10 cellular contexts compared by ENCODE assay signal in genomic region chr20:38270869-38271608, GRCh38. TPM values are rescaled to one million over a fixed set of nuclear protein-coding genes. Genes with fewer than 3 reads are reported as not detected.
DNase-seq lines count a peak whose midpoint lies in the region; ATAC-seq, FAIRE-seq and TF ChIP-seq lines count a peak whose summit lies in the region.
"Had no signal": no experiment of that assay in that cellular context is flagged by ENCODE, and none has a peak within 500 bp of the region (broad histone marks: within the 10 kb centered on the region; RNA-seq: fewer than 3 reads in every experiment).

No MANE protein-coding gene starts in this region.

- no peaks in the 10 kb centered on the region for H3K36me3 ChIP-seq in skeletal muscle satellite cell (ENCODE audit: insufficient read depth, low read length)

- DNase-seq in H54 (ENCODE audit: insufficient read length, low spot score) (peak; percentile 91), amniotic epithelial cell (ENCODE audit: low read depth) (peak; percentile 88), Right ventricle myocardium superior (peak; percentile 82), NCI-H2171 treated with DMSO at 0.1 percent for 48 hours (lab: John Stamatoyannopoulos, UW) (no peak), Ammon's horn (ENCODE audit: low spot score) (no peak)
- DNase-seq: NCI-H1417 had no signal

- no peaks in the 10 kb centered on the region for H3K9me3 ChIP-seq in skeletal muscle satellite cell (replicated peaks; ENCODE audit: low read length)

- H3K4me3 ChIP-seq in skeletal muscle satellite cell (ENCODE audit: low read length): peak overlapping the region; percentile 33

- no peaks in the 10 kb centered on the region for H3K27me3 ChIP-seq in skeletal muscle satellite cell (ENCODE audit: control insufficient read depth, insufficient read depth, low read length)

- H3K9ac ChIP-seq in skeletal muscle satellite cell (ENCODE audit: low read depth, low read length): peak overlapping the region; percentile 47

- H3K4me1 ChIP-seq in skeletal muscle satellite cell (ENCODE audit: control insufficient read depth, insufficient read depth, low read length): peaks cover 56% of the 10 kb centered on the region

- peak overlapping the region; percentile 63 for H3K4me2 ChIP-seq in skeletal muscle satellite cell (ENCODE audit: low read length)

- peak; percentile 20 for FAIRE-seq in H54 (lab: Jason Lieb, UNC)
- FAIRE-seq: TTC549 had no signal

- no peak for TF ChIP-seq POLR2A in H54 (IDR thresholded peaks at IDR 0.05; ENCODE audit: low read depth, low read length)

- ATAC-seq in Right ventricle myocardium superior (ENCODE audit: poor library complexity): peak; percentile 92
- no peak for ATAC-seq in HG03442 (IDR thresholded peaks at IDR 0.05; ENCODE audit: unreplicated experiment)
- no peak for ATAC-seq in HG02852 (IDR thresholded peaks at IDR 0.05; ENCODE audit: unreplicated experiment)

- intact Hi-C loops in Right ventricle myocardium superior (cut with DNase I): no loop called here

RNA-seq across cellular contexts. Expression of gene KIAA1755, which starts 10.5 kb away (rescaled TPM):
- total RNA-seq in Right ventricle myocardium superior: 5.4 TPM
- under 0.01 and 1.3 TPM in 2 replicates for total RNA-seq in skeletal muscle satellite cell (2012; rRNA removed)

RNA-seq across cellular contexts. Expression of gene BPI, which starts 32.9 kb away (rescaled TPM):
- total RNA-seq in Right ventricle myocardium superior: 0.11 TPM
- under 0.01 TPM in 1 of 2 replicates, not detected in the other for total RNA-seq in skeletal muscle satellite cell (2012; rRNA removed)

Comparison
In these comparisons a context has a peak if more than half of its experiments do, and no peak if none do; other contexts are left out.
1. DNase-seq: peak in H54 (single experiment), amniotic epithelial cell (single experiment) and Right ventricle myocardium superior (single experiment); none in NCI-H2171 treated with DMSO at 0.1 percent for 48 hours (single experiment) and Ammon's horn (single experiment).